In genomic region chr10:79017882-79018550, GRCh38 we compare ENCODE assay signal across 1 cellular context.
A peak's percentile ranks its signal among the peaks of the same experiment; 100 is the strongest.
TF ChIP-seq lines count a peak whose summit lies in the region.

No MANE protein-coding gene starts in this region.

TF ChIP-seq in HepG2, 621 proteins besides CTCF, POLR2A, EP300 and RAD21:
- TF ChIP-seq ZNF296 (CRISPR knock-in tag; conservative IDR thresholded peaks at IDR 0.05) (no peak), ZNF724P (CRISPR knock-in tag; IDR thresholded peaks at IDR 0.05; ENCODE audit: borderline replicate concordance) (no peak), NR2F6 (IDR thresholded peaks at IDR 0.05) (peak; percentile 21; the same call in 1 of the 2 replicates), NR2F6 (CRISPR knock-in tag; IDR thresholded peaks at IDR 0.05) (peak; percentile 26; the same call in 1 of the 2 replicates), ZMYM2 (CRISPR knock-in tag; IDR thresholded peaks at IDR 0.05) (no peak), MATR3 (CRISPR knock-in tag; IDR thresholded peaks at IDR 0.05) (no peak), PBX2 (CRISPR knock-in tag; IDR thresholded peaks at IDR 0.05) (no peak), RARA (CRISPR knock-in tag; IDR thresholded peaks at IDR 0.05) (0 out of 2 replicates have a peak, but pooled peaks have one; percentile 21), HOXA7 (CRISPR knock-in tag; IDR thresholded peaks at IDR 0.05) (no peak), NR2F1 (CRISPR knock-in tag; IDR thresholded peaks at IDR 0.05) (0 out of 4 replicates have a peak, but pooled peaks have one; percentile 31 to 43)
